Comparison of ENCODE assay signal across 2 cellular contexts in genomic region chr4:140131663-140132229, GRCh38.
TF ChIP-seq lines count a peak whose summit lies in the region.

No MANE protein-coding gene starts in this region.

TF ChIP-seq in A549, 52 proteins besides CTCF, POLR2A, EP300 and RAD21:
- TF ChIP-seq HOXB13 (CRISPR knock-in tag; IDR thresholded peaks at IDR 0.05; ENCODE audit: low read depth) = no peak
- no peak for TF ChIP-seq CHD4 (IDR thresholded peaks at IDR 0.05; ENCODE audit: borderline replicate concordance)
- TF ChIP-seq RNF2 (IDR thresholded peaks at IDR 0.05; ENCODE audit: borderline replicate concordance, low read depth) = no peak
- no peak for TF ChIP-seq FOSL2 (IDR thresholded peaks at IDR 0.05)
- TF ChIP-seq FOSL2 (CRISPR knock-in tag; IDR thresholded peaks at IDR 0.05) = no peak
- TF ChIP-seq TP53 (CRISPR knock-in tag; IDR thresholded peaks at IDR 0.05) = no peak
- no peak for TF ChIP-seq NR3C1 (IDR thresholded peaks at IDR 0.05)
- TF ChIP-seq MAX (IDR thresholded peaks at IDR 0.05) = no peak
- TF ChIP-seq MYC (IDR thresholded peaks at IDR 0.05; ENCODE audit: borderline replicate concordance, low read length) = no peak
- no peak for TF ChIP-seq FOXS1 (CRISPR knock-in tag; IDR thresholded peaks at IDR 0.05)
- TF ChIP-seq EHF (CRISPR knock-in tag; IDR thresholded peaks at IDR 0.05) = no peak
- TF ChIP-seq BHLHE40 (IDR thresholded peaks at IDR 0.05; ENCODE audit: low read depth, low read length) = no peak
- TF ChIP-seq NPAS2 (CRISPR knock-in tag; IDR thresholded peaks at IDR 0.05; ENCODE audit: borderline replicate concordance) = no peak
- no peak for TF ChIP-seq EHMT2 (IDR thresholded peaks at IDR 0.05; ENCODE audit: low read depth)
- no peak for TF ChIP-seq ZC3H11A (IDR thresholded peaks at IDR 0.05)
- TF ChIP-seq E2F6 (IDR thresholded peaks at IDR 0.05; ENCODE audit: borderline replicate concordance, low read depth) = no peak
- TF ChIP-seq RARB (CRISPR knock-in tag; IDR thresholded peaks at IDR 0.05) = no peak
- TF ChIP-seq FOSB (CRISPR knock-in tag; IDR thresholded peaks at IDR 0.05) = no peak

TF ChIP-seq in H1, 55 proteins besides CTCF, POLR2A, EP300 and RAD21:
- no peak for TF ChIP-seq SIRT6 (IDR thresholded peaks at IDR 0.05; ENCODE audit: low read length)
- TF ChIP-seq PHF8 (conservative IDR thresholded peaks at IDR 0.05; ENCODE audit: low read depth, low read length) = no peak
- TF ChIP-seq MAX (IDR thresholded peaks at IDR 0.05) = no peak
- no peak for TF ChIP-seq ZNF274 (IDR thresholded peaks at IDR 0.05; ENCODE audit: borderline replicate concordance, extremely low read depth, low read length)
- no peak for TF ChIP-seq CREB1 (IDR thresholded peaks at IDR 0.05)
- no peak for TF ChIP-seq TAF1 (IDR thresholded peaks at IDR 0.05; ENCODE audit: low read depth, low read length)
- no peak for TF ChIP-seq MAFK (IDR thresholded peaks at IDR 0.05; ENCODE audit: low read depth, low read length)
- TF ChIP-seq KDM1A (IDR thresholded peaks at IDR 0.05; ENCODE audit: borderline replicate concordance, low read length) = no peak
- TF ChIP-seq SP1 (IDR thresholded peaks at IDR 0.05; ENCODE audit: low read depth, low read length) = no peak
- TF ChIP-seq CHD2 (IDR thresholded peaks at IDR 0.05; ENCODE audit: low read length) = no peak
- no peak for TF ChIP-seq SAP30 (IDR thresholded peaks at IDR 0.05; ENCODE audit: insufficient read depth, insufficient replicate concordance, low read length)
- TF ChIP-seq RXRA (IDR thresholded peaks at IDR 0.05; ENCODE audit: insufficient read depth, low read depth, low read length) = no peak
- TF ChIP-seq GTF2F1 (IDR thresholded peaks at IDR 0.05; ENCODE audit: borderline replicate concordance, low read depth, low read length) = no peak
